ENCODE assay signal across 9 cellular contexts in the genomic region with DNA sequence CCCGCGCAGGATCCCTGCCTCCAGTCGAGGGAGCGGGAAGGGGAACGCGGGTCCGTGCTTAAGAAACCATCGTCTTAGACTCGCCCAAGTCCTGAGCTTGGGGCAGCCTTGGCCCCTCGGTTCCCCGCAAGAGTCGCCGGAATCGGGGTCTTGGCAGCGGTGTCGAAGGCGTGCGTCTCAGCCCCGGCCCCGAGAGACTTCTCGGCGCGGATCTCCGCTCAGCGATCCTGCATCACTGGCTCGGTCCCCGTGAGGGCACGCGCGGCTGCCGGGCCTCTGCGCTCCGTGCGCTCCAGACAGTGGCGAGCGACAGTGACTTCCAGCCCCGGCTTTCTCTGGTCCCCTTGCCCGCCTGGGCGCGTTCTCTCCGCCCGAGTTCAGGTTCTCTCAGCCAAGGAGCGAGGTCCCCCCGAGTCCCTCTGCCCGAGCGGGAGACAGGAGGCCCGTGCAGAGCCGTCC. TPM values are rescaled to one million over a fixed set of nuclear protein-coding genes. Genes with fewer than 3 reads are reported as not detected.
DNase-seq lines count a peak whose midpoint lies in the region; ATAC-seq, FAIRE-seq and TF ChIP-seq lines count a peak whose summit lies in the region.
"Had no signal": no experiment of that assay in that cellular context is flagged by ENCODE, and none has a peak within 500 bp of the region (broad histone marks: within the 10 kb centered on the region; RNA-seq: fewer than 3 reads in every experiment).

No MANE protein-coding gene starts in this region.

- CTCF ChIA-PET in H1 (lab: Charles Lee; ENCODE audit: partially characterized antibody) = no interaction called here

- no peak overlapping the region for H2BK5ac ChIP-seq in H1 (ENCODE audit: low read depth, low read length)

- TF ChIP-seq RAD21 in H1 (IDR thresholded peaks at IDR 0.05 in 1 of 2, conservative IDR thresholded peaks at IDR 0.05 in 1 of 2; ENCODE audit: low read depth in 2 of 2, low read length in 2 of 2) = no peak

- no peak for TF ChIP-seq POLR2A in H1 (IDR thresholded peaks at IDR 0.05; ENCODE audit: control extremely low read depth in 1 of 2, low read depth in 2 of 2, low read length in 2 of 2)

- H3K4me1 ChIP-seq in ACC112 (ENCODE audit: control insufficient read depth, insufficient read depth, low read length, unreplicated experiment) = peaks cover 18% of the 10 kb centered on the region
- H3K4me1 ChIP-seq in H1 (replicated peaks in 1 of 4; ENCODE audit: control insufficient read depth in 3 of 4, insufficient read depth in 4 of 4, low read length in 3 of 4) = peaks cover 0 to 6% (median 5%) of the 10 kb centered on the region in 4 experiments; a peak in 5 of 7 replicates

- H4K20me1 ChIP-seq in H1 (replicated peaks in 1 of 2; ENCODE audit: control insufficient read depth in 1 of 2, insufficient read depth in 2 of 2, low read length in 2 of 2) = peaks cover 0 to 1% of the 10 kb centered on the region in 2 experiments

- no peak for FAIRE-seq in H1 (lab: Jason Lieb, UNC)

- H4K91ac ChIP-seq in H1 (replicated peaks; ENCODE audit: insufficient read length, low read length) = no peak overlapping the region

- H2AFZ ChIP-seq in ACC112 (ENCODE audit: low read length, unreplicated experiment) (peak overlapping the region; percentile 75), H1 (ENCODE audit: low read length) (peak overlapping the region; percentile 62; the same call in 1 of the 2 replicates)

- WGBS in H1 (ENCODE audit: extremely low coverage in 1 of 2, insufficient coverage in 1 of 2, insufficient read length in 1 of 2, insufficient replicate concordance in 2 of 2, low coverage in 1 of 2, low lambda C conversion rate in 2 of 2, missing lambda C conversion rate in 1 of 2), 2 experiments = 2% methylated on average over 27 of the region's 48 CpGs; no CpG with 5 or more reads in 1 of the 2 experiments

- no peak overlapping the region for H3K4ac ChIP-seq in H1 (replicated peaks; ENCODE audit: insufficient read length, low read depth, low read length)

- H3K36me3 ChIP-seq in ACC112 (ENCODE audit: insufficient read depth, low read length) (no peaks in the 10 kb centered on the region), MG63 (no peaks in the 10 kb centered on the region), H1 (ENCODE audit: control insufficient read depth in 2 of 4, insufficient read depth in 4 of 4, low read length in 3 of 4) (no peaks in the 10 kb centered on the region)

- H3K23ac ChIP-seq in H1 (ENCODE audit: insufficient read length) = no peak overlapping the region

- H3K4me3 ChIP-seq in ACC112 (ENCODE audit: low read depth, low read length) (peak overlapping the region; percentile 96), MG63 (peak overlapping the region; percentile 46), H1 (ENCODE audit: extremely low read depth in 1 of 4, insufficient read depth in 2 of 4, low read depth in 3 of 4, low read length in 4 of 4) (peak overlapping the region; percentile 53 to 76 (median 70))

- ATAC-seq in GM18861 (IDR thresholded peaks at IDR 0.05; ENCODE audit: unreplicated experiment) = no peak

- no peak overlapping the region for H2BK20ac ChIP-seq in H1 (ENCODE audit: low read length)

- peak overlapping the region; percentile 71 for H3K18ac ChIP-seq in H1 (ENCODE audit: extremely low read depth, low read length)

- H2BK120ac ChIP-seq in H1 (replicated peaks; ENCODE audit: low read depth, low read length) = no peak overlapping the region

- no peak overlapping the region for H3K14ac ChIP-seq in H1 (ENCODE audit: insufficient read length)

- TF ChIP-seq EP300 in H1 (IDR thresholded peaks at IDR 0.05; ENCODE audit: borderline replicate concordance in 1 of 2, low read depth in 2 of 2, low read length in 2 of 2) = no peak

- H3K56ac ChIP-seq in H1 (replicated peaks; ENCODE audit: insufficient read length, low read depth, low read length) = no peak overlapping the region

- no peaks in the 10 kb centered on the region for H3K79me1 ChIP-seq in H1 (ENCODE audit: low read depth, low read length)

- H4K5ac ChIP-seq in H1 (ENCODE audit: insufficient read length, low read depth, low read length) = peak overlapping the region; percentile 48

- POLR2A ChIA-PET in H1 (lab: Charles Lee; ENCODE audit: partially characterized antibody) = interaction anchor here (1.5 kb wide), 1 partner anchor 12 kb away, joined by 3 read pairs; no protein-coding TSS in a partner anchor

- H2BK12ac ChIP-seq in H1 (ENCODE audit: low read depth, low read length) = 0 out of 2 replicates have a peak overlapping the region, but pooled peaks have one; percentile 50

- peak overlapping the region; percentile 84 for H4K8ac ChIP-seq in H1 (ENCODE audit: extremely low read depth, insufficient read depth, low read length)

- peak overlapping the region; percentile 62 to 97 for H3K4me2 ChIP-seq in H1 (ENCODE audit: insufficient read depth in 1 of 2, low read depth in 2 of 2, low read length in 2 of 2)
- H3K4me2 ChIP-seq: KMS-11 had no signal

- peaks cover 50% of the 10 kb centered on the region for H3K79me2 ChIP-seq in ACC112 (ENCODE audit: control insufficient read depth, insufficient read depth, low read length, unreplicated experiment)
- no peaks in the 10 kb centered on the region for H3K79me2 ChIP-seq in H1 (ENCODE audit: control insufficient read depth in 1 of 2, insufficient read depth in 2 of 2, low read length in 2 of 2)

- DNase-seq in MG63 = peak; percentile 8
- no peak for DNase-seq in H1 (ENCODE audit: low read depth in 1 of 2, low spot score in 2 of 2)
- peak; percentile 44 for DNase-seq in myocyte (ENCODE audit: low read depth)
- no peak for DNase-seq in occipital lobe (lab: John Stamatoyannopoulos, UW)
- no peak for DNase-seq in NCI-H1092 (lab: John Stamatoyannopoulos, UW)
- DNase-seq in stimulated activated naive CD4-positive, alpha-beta T cell (lab: John Stamatoyannopoulos, UW) = no peak

- no peak for TF ChIP-seq CTCF in H1 (IDR thresholded peaks at IDR 0.05; ENCODE audit: control extremely low read depth in 1 of 3, insufficient read depth in 1 of 3, low read depth in 1 of 3, low read length in 3 of 3)

- H3K27me3 ChIP-seq in ACC112 (ENCODE audit: insufficient read depth, low read length) (no peaks in the 10 kb centered on the region), MG63 (no peaks in the 10 kb centered on the region), H1 (replicated peaks in 1 of 4; ENCODE audit: control insufficient read depth in 3 of 4, extremely low read depth in 1 of 4, insufficient read depth in 3 of 4, low read length in 3 of 4) (peaks cover 3 to 21% (median 15%) of the 10 kb centered on the region in 4 experiments)

- H3K9ac ChIP-seq in H1 (replicated peaks in 1 of 4; ENCODE audit: extremely low read depth in 1 of 4, low read depth in 3 of 4, low read length in 3 of 4) = peak overlapping the region in 3 of 4 experiments; percentile 31 to 61 (median 51); a peak in 5 of 7 replicates
- H3K9ac ChIP-seq: KMS-11 had no signal

- H2BK15ac ChIP-seq in H1 (ENCODE audit: low read length) = no peak overlapping the region

- H2AK5ac ChIP-seq in H1 (ENCODE audit: low read depth, low read length) = no peak overlapping the region

- H3K9me3 ChIP-seq in MG63 (no peaks in the 10 kb centered on the region), H1 (ENCODE audit: insufficient read depth in 2 of 2, low read depth in 1 of 2, low read length in 1 of 2) (no peaks in the 10 kb centered on the region)

- H3K23me2 ChIP-seq in H1 (ENCODE audit: low read depth, low read length) = peaks cover 15% of the 10 kb centered on the region; the same call in 1 of the 2 replicates

- H3K27ac ChIP-seq in ACC112 (ENCODE audit: low read depth, low read length) (peak overlapping the region; percentile 45), H1 (ENCODE audit: low read depth, low read length) (no peak overlapping the region)
- H3K27ac ChIP-seq: KMS-11 had no signal

TF ChIP-seq in H1, 55 proteins besides CTCF, POLR2A, EP300 and RAD21:
- TF ChIP-seq CBX8 (IDR thresholded peaks at IDR 0.05; ENCODE audit: borderline replicate concordance, low read depth, low read length) (no peak), RNF2 (IDR thresholded peaks at IDR 0.05; ENCODE audit: borderline replicate concordance, low read depth, low read length, missing control alignments, poor library complexity, severe bottlenecking) (peak; percentile 42), KDM4A (IDR thresholded peaks at IDR 0.05; ENCODE audit: low read depth, low read length, severe bottlenecking) (peak; percentile 39)

RNA-seq across cellular contexts. Expression of a gene that starts 0.4 kb away (rescaled TPM):
- 1.2 and 3.0 TPM in 2 replicates for total RNA-seq in MG63 (2014; rRNA removed; shearing (Covaris generic); ENCODE audit: low replicate concordance)
- 5.4 and 6.6 TPM in 2 replicates for total RNA-seq in H1 (2021; fragmentation: NEBNext Ultra II Directional; extraction: Animal tissue kit (Norgen Biotek cat#: 25700))
- 5.7 and 6.5 TPM in 2 replicates for polyA plus RNA-seq in H1 (2011; rRNA removed)
- 5.6 TPM for polyA plus RNA-seq in H1 (2011; cell fraction: cytosol; rRNA removed)
- 6.4 TPM for polyA plus RNA-seq in H1 (2011; cell fraction: nucleus; rRNA removed)
- polyA plus RNA-seq in H1 (2012, experiment 1 of 2) = 2.0 to 6.3 TPM (median 4.6 TPM) in 4 replicates
- 3.0 TPM for polyA plus RNA-seq in H1 (2012, experiment 2 of 2)
- polyA plus RNA-seq in H1 (2013, experiment 1 of 2) = 9.7 TPM
- polyA plus RNA-seq in H1 (2013, experiment 2 of 2) = 11.3 TPM
- 3.8 and 4.0 TPM in 2 replicates for polyA minus RNA-seq in H1 (2011; rRNA and poly(A)+ RNA removed)
- 16.3 TPM for polyA minus RNA-seq in H1 (2011; cell fraction: cytosol; rRNA and poly(A)+ RNA removed)
- 13.0 TPM for polyA minus RNA-seq in H1 (2011; cell fraction: nucleus; rRNA and poly(A)+ RNA removed)
- 6.5 and 9.7 TPM in 2 replicates for total RNA-seq in myocyte
- 3.5 TPM for polyA plus RNA-seq in myocyte (2012)
- 0.16 TPM for total RNA-seq in occipital lobe

Comparison
In these comparisons a context has a peak if more than half of its experiments do, and no peak if none do; other contexts are left out.
1. H3K4me3 ChIP-seq: peak in every context shown above with its lines; median percentile 96 in ACC112; 70 in H1; 46 in MG63.
2. DNase-seq: peak in MG63 (single experiment) and myocyte (single experiment); none in H1 (0 of 2), occipital lobe (single experiment), NCI-H1092 (single experiment) and stimulated activated naive CD4-positive, alpha-beta T cell (0 of 6).